9 cellular contexts compared by ENCODE assay signal in the genomic region with DNA sequence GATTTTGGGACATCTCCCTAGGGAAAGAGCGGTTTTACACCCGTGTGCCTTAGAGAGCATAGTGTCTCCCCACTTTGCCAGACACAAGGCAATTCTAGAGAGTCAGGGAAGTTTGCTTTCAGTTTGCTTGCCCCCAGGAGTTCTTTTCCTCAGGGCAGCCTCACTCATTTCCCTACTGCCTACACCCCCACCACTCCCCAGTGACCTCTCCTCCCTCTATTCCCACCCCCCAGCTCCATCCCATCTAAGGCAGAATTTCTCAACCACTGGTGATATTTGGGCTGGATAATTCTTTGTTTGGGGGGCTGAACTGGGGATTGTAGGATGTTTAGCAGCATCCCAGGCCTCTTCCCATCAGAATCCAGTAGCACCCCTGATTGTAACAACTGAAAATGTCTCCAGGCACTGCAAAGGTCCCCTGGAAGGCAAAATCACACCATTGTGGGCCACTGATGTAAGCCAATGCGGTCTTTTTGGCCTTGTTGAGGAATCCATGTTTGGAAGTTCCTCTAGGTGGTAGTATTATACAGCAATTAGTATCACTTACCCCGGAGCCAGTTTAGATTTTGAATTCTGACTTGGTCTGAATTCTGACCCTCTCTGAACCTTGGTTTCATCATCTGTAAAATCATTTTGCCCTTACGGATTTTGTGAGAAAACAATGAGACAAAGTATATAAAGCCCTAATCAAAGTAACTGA. TPM values are rescaled to one million over a fixed set of nuclear protein-coding genes. Genes with fewer than 3 reads are reported as not detected.
DNase-seq lines count a peak whose midpoint lies in the region; ATAC-seq, FAIRE-seq and TF ChIP-seq lines count a peak whose summit lies in the region.
"Had no signal": no experiment of that assay in that cellular context is flagged by ENCODE, and none has a peak within 500 bp of the region (broad histone marks: within the 10 kb centered on the region; RNA-seq: fewer than 3 reads in every experiment).

No MANE protein-coding gene starts in this region.

- RAD21 ChIA-PET in GM12878 (lab: Charles Lee; ENCODE audit: unreplicated experiment), result no interaction called here

- 12% methylated on average over 5 of the region's 5 CpGs for WGBS in GM12878 (ENCODE audit: insufficient coverage, insufficient replicate concordance, low lambda C conversion rate, missing lambda C conversion rate)

- no peak overlapping the region for H3K4me3 Mint-ChIP-seq in Caco-2 (ENCODE audit: unreplicated experiment)
- no peak overlapping the region for H3K4me3 Mint-ChIP-seq in activated T-helper 1 cell treated with anti-CD3 and anti-CD28 coated beads, Interleukin-12 subunit alpha, Interleukin-12 subunit beta, Interleukin-2, Interleukin-4 antibody, amounts not matched to agents 30 ng/mL and 10 ng/mL and 1 ng/mL, durations not matched to agents 14 hours and 24 hours and 36 hours
- H3K4me3 Mint-ChIP-seq: activated naive CD8-positive, alpha-beta T cell had no signal

- POLR2A ChIA-PET in Caco-2 (lab: Charles Lee), result no interaction called here
- POLR2A ChIA-PET in GM12878 (lab: Charles Lee), result no interaction called here

- peaks cover 3% of the 10 kb centered on the region; the same call in 1 of the 2 replicates for H3K27me3 ChIP-seq in Caco-2 (replicated peaks; ENCODE audit: control insufficient read depth, insufficient read depth, low read length)
- no peaks in the 10 kb centered on the region; a peak in 2 of 4 replicates for H3K27me3 ChIP-seq in GM12878 (replicated peaks in 1 of 2; ENCODE audit: control insufficient read depth in 2 of 2, insufficient read depth in 2 of 2, low read length in 1 of 2)

- H3K36me3 ChIP-seq in Caco-2 (ENCODE audit: control insufficient read depth, insufficient read depth, low read length), result no peaks in the 10 kb centered on the region
- H3K36me3 ChIP-seq in GM12878 (ENCODE audit: control insufficient read depth in 2 of 2, insufficient read depth in 2 of 2, low read length in 1 of 2), result no peaks in the 10 kb centered on the region

- H3K9me3 ChIP-seq in Caco-2 (no peaks in the 10 kb centered on the region), GM12878 (replicated peaks; ENCODE audit: control insufficient read depth, insufficient read depth, low read length) (no peaks in the 10 kb centered on the region)

- DNase-seq in Caco-2 (peak in 1 of 2 experiments; percentile 69), HS-27A (ENCODE audit: low read depth) (peak; percentile 3), GM12878 (ENCODE audit: low read depth, low spot score) (no peak), lung microvascular endothelial cell (ENCODE audit: low read depth in 2 of 2) (peak; percentile 2 to 5)
- no peak for DNase-seq in activated T-helper 1 cell treated with anti-CD3 and anti-CD28 coated beads, Interleukin-12 subunit alpha, Interleukin-12 subunit beta, Interleukin-2, Interleukin-4 antibody, amounts not matched to agents 30 ng/mL and 10 ng/mL and 1 ng/mL, durations not matched to agents 14 hours and 24 hours and 36 hours (ENCODE audit: low spot score)

- no peak for TF ChIP-seq EP300 in GM12878 (IDR thresholded peaks at IDR 0.05; ENCODE audit: borderline replicate concordance in 1 of 2, control insufficient read depth in 1 of 2, low read depth in 2 of 2, low read length in 2 of 2)

- intact Hi-C loops in Caco-2 (cut with micrococcal nuclease; ENCODE audit: unreplicated experiment), result loop anchor here (1.0 to 2.0 kb wide), 4 partner anchors 31 to 227 kb away; no protein-coding TSS in a partner anchor
- intact Hi-C loops in GM12878 (cut with micrococcal nuclease; ENCODE audit: unreplicated experiment), result loop anchor here (1.0 kb wide), 1 partner anchor 225 kb away; no protein-coding TSS in a partner anchor
- intact Hi-C loops in activated T-helper 1 cell treated with anti-CD3 and anti-CD28 coated beads, Interleukin-12 subunit alpha, Interleukin-12 subunit beta, Interleukin-2, Interleukin-4 antibody, amounts not matched to agents 30 ng/mL and 10 ng/mL and 1 ng/mL, durations not matched to agents 14 hours and 24 hours and 36 hours (cut with micrococcal nuclease), result loop anchor here (1.0 kb wide), 1 partner anchor 225 kb away; no protein-coding TSS in a partner anchor

- 0 out of 3 replicates have a peak, but pooled peaks have one; percentile 26 for ATAC-seq in GM12878
- no peak for ATAC-seq in HG03442 (IDR thresholded peaks at IDR 0.05; ENCODE audit: unreplicated experiment)
- ATAC-seq in GM18867 (IDR thresholded peaks at IDR 0.05; ENCODE audit: unreplicated experiment), result no peak
- no peak for ATAC-seq in GM21360 (IDR thresholded peaks at IDR 0.05; ENCODE audit: unreplicated experiment)

- H2AFZ ChIP-seq in GM12878 (ENCODE audit: control insufficient read depth, low read depth, low read length), result no peak overlapping the region

- peak; percentile 48 for TF ChIP-seq RAD21 in GM12878 (IDR thresholded peaks at IDR 0.05; ENCODE audit: insufficient read depth, low read depth, low read length)

- CTCF ChIA-PET in Caco-2 (lab: Charles Lee), result interaction anchor here (0.6 to 1.6 kb wide), 3 partner anchors 84 to 375 kb away, joined by 3 to 33 read pairs (median 3); a partner anchor contains a TSS
- CTCF ChIA-PET in GM12878 (lab: Yijun Ruan, JAX), result no interaction called here

- H3K4me1 Mint-ChIP-seq in Caco-2 (ENCODE audit: low read depth, unreplicated experiment), result no peaks in the 10 kb centered on the region
- no peaks in the 10 kb centered on the region for H3K4me1 Mint-ChIP-seq in activated T-helper 1 cell treated with anti-CD3 and anti-CD28 coated beads, Interleukin-12 subunit alpha, Interleukin-12 subunit beta, Interleukin-2, Interleukin-4 antibody, amounts not matched to agents 30 ng/mL and 10 ng/mL and 1 ng/mL, durations not matched to agents 14 hours and 24 hours and 36 hours (ENCODE audit: low read depth)

- H3K36me3 Mint-ChIP-seq in Caco-2 (ENCODE audit: insufficient read depth, unreplicated experiment), result no peaks in the 10 kb centered on the region
- no peaks in the 10 kb centered on the region for H3K36me3 Mint-ChIP-seq in activated T-helper 1 cell treated with anti-CD3 and anti-CD28 coated beads, Interleukin-12 subunit alpha, Interleukin-12 subunit beta, Interleukin-2, Interleukin-4 antibody, amounts not matched to agents 30 ng/mL and 10 ng/mL and 1 ng/mL, durations not matched to agents 14 hours and 24 hours and 36 hours (ENCODE audit: low read depth)
- H3K36me3 Mint-ChIP-seq: activated naive CD8-positive, alpha-beta T cell had no signal

- no peak overlapping the region for H3K4me3 ChIP-seq in Caco-2 (ENCODE audit: low read depth, low read length)
- H3K4me3 ChIP-seq in GM12878, result no peak overlapping the region

- H3K27me3 Mint-ChIP-seq in Caco-2 (ENCODE audit: insufficient read depth, unreplicated experiment), result peaks cover 35% of the 10 kb centered on the region
- peaks cover 21% of the 10 kb centered on the region for H3K27me3 Mint-ChIP-seq in activated T-helper 1 cell treated with anti-CD3 and anti-CD28 coated beads, Interleukin-12 subunit alpha, Interleukin-12 subunit beta, Interleukin-2, Interleukin-4 antibody, amounts not matched to agents 30 ng/mL and 10 ng/mL and 1 ng/mL, durations not matched to agents 14 hours and 24 hours and 36 hours (ENCODE audit: insufficient read depth)

- BruUV-seq in Caco-2 (replicated peaks; lab: Mats Ljungman, UMichigan) (no TSS peak), GM12878 (replicated peaks; lab: Mats Ljungman, UMichigan) (no TSS peak)

- TF ChIP-seq CTCF in Caco-2 (IDR thresholded peaks at IDR 0.05; ENCODE audit: insufficient read depth in 1 of 2, low read depth in 1 of 2, low read length in 1 of 2, severe bottlenecking in 1 of 2, unreplicated experiment in 1 of 2) (peak; percentile 66 to 88), GM12878 (IDR thresholded peaks at IDR 0.05 in 2 of 3, conservative IDR thresholded peaks at IDR 0.05 in 1 of 3; ENCODE audit: control insufficient read depth in 2 of 3, extremely low read depth in 1 of 3, insufficient read depth in 1 of 3, low read depth in 3 of 3, low read length in 3 of 3) (peak in 2 of 3 experiments; percentile 11 to 32; a peak in 2 of 6 replicates)

- no peaks in the 10 kb centered on the region for H4K20me1 ChIP-seq in GM12878 (ENCODE audit: control insufficient read depth, insufficient read depth)

- no peak for FAIRE-seq in GM12878 (lab: Jason Lieb, UNC)

- H3K9ac ChIP-seq in GM12878 (ENCODE audit: control insufficient read depth, insufficient read depth, low read length), result no peak overlapping the region

- H3K79me2 ChIP-seq in GM12878 (ENCODE audit: control insufficient read depth, insufficient read depth, low read length), result no peaks in the 10 kb centered on the region

- H3K4me1 ChIP-seq in Caco-2 (no peaks in the 10 kb centered on the region), GM12878 (ENCODE audit: control insufficient read depth, insufficient read depth, low read length) (no peaks in the 10 kb centered on the region)

- in situ Hi-C loops in GM12878 (cut with MboI), result no loop called here

- H3K27ac ChIP-seq in GM12878 (ENCODE audit: control insufficient read depth, insufficient read depth), result no peak overlapping the region

- no peak for TF ChIP-seq POLR2A in GM12878 (IDR thresholded peaks at IDR 0.05; ENCODE audit: low read depth, low read length)

- SMC1A ChIA-PET in GM12878 (lab: Charles Lee; ENCODE audit: uncharacterized antibody, unreplicated experiment), result no interaction called here

- H3K27ac Mint-ChIP-seq in Caco-2 (ENCODE audit: unreplicated experiment), result no peak overlapping the region
- no peak overlapping the region for H3K27ac Mint-ChIP-seq in activated T-helper 1 cell treated with anti-CD3 and anti-CD28 coated beads, Interleukin-12 subunit alpha, Interleukin-12 subunit beta, Interleukin-2, Interleukin-4 antibody, amounts not matched to agents 30 ng/mL and 10 ng/mL and 1 ng/mL, durations not matched to agents 14 hours and 24 hours and 36 hours
- H3K27ac Mint-ChIP-seq: activated naive CD8-positive, alpha-beta T cell had no signal

- H3K9me3 Mint-ChIP-seq in Caco-2 (ENCODE audit: unreplicated experiment), result peaks cover 10% of the 10 kb centered on the region
- H3K9me3 Mint-ChIP-seq in activated T-helper 1 cell treated with anti-CD3 and anti-CD28 coated beads, Interleukin-12 subunit alpha, Interleukin-12 subunit beta, Interleukin-2, Interleukin-4 antibody, amounts not matched to agents 30 ng/mL and 10 ng/mL and 1 ng/mL, durations not matched to agents 14 hours and 24 hours and 36 hours, result no peaks in the 10 kb centered on the region

- no peak overlapping the region for H3K4me2 ChIP-seq in GM12878 (ENCODE audit: control insufficient read depth, insufficient read depth)

RNA-seq across cellular contexts. Expression of a gene that starts 1.3 kb away (rescaled TPM):
- not detected in 2 replicates for total RNA-seq in Caco-2 (2022)
- total RNA-seq in GM12878 (2013; cell fraction: nucleolus; rRNA removed), result not detected in 2 replicates
- total RNA-seq in GM12878 (2014; rRNA removed), result not detected in 2 replicates
- not detected in 2 replicates for total RNA-seq in GM12878 (2014; rRNA removed; fragmentation: Illumina TruSeq; extraction: Trizol)
- not detected in 2 replicates for total RNA-seq in GM12878 (2021)
- not detected for polyA plus RNA-seq in GM12878 (2011; ENCODE audit: low read depth)
- not detected in 2 replicates for polyA plus RNA-seq in GM12878 (2011; rRNA removed)
- polyA plus RNA-seq in GM12878 (2011; cell fraction: cytosol; rRNA removed), result not detected in 2 replicates
- not detected in 2 replicates for polyA plus RNA-seq in GM12878 (2011; cell fraction: nucleus; rRNA removed)
- not detected in 2 replicates for polyA plus RNA-seq in GM12878 (2012)
- not detected in 2 replicates for polyA plus RNA-seq in GM12878 (2014; fragmentation: Illumina TruSeq; extraction: Trizol)
- polyA plus RNA-seq in GM12878 (2014; fragmentation: Nextera tagmentation; extraction: Ambion mirVana), result not detected
- polyA plus RNA-seq in GM12878 (2014; rRNA removed), result not detected in 2 replicates
- not detected for polyA plus RNA-seq in GM12878 (2016; fragmentation: Nextera tagmentation; extraction: Ambion mirVana)
- not detected in 2 replicates for polyA minus RNA-seq in GM12878 (2011; rRNA and poly(A)+ RNA removed)
- not detected in 2 replicates for polyA minus RNA-seq in GM12878 (2011; cell fraction: cytosol; rRNA and poly(A)+ RNA removed)
- not detected in 2 replicates for polyA minus RNA-seq in GM12878 (2011; cell fraction: nucleus; rRNA and poly(A)+ RNA removed)
- total RNA-seq in lung microvascular endothelial cell, result not detected in 2 replicates
- not detected in 2 replicates for total RNA-seq in activated T-helper 1 cell treated with anti-CD3 and anti-CD28 coated beads, Interleukin-12 subunit alpha, Interleukin-12 subunit beta, Interleukin-2, Interleukin-4 antibody, amounts not matched to agents 30 ng/mL and 10 ng/mL and 1 ng/mL, durations not matched to agents 14 hours and 24 hours and 36 hours

RNA-seq across cellular contexts. Expression of a gene that starts 6.6 kb away (rescaled TPM):
- not detected in 2 replicates for total RNA-seq in Caco-2 (2022)
- total RNA-seq in GM12878 (2013; cell fraction: nucleolus; rRNA removed), result not detected in 2 replicates
- total RNA-seq in GM12878 (2014; rRNA removed), result not detected in 2 replicates
- not detected in 2 replicates for total RNA-seq in GM12878 (2014; rRNA removed; fragmentation: Illumina TruSeq; extraction: Trizol)
- total RNA-seq in GM12878 (2021), result not detected in 2 replicates
- not detected for polyA plus RNA-seq in GM12878 (2011; ENCODE audit: low read depth)
- not detected in 2 replicates for polyA plus RNA-seq in GM12878 (2011; rRNA removed)
- polyA plus RNA-seq in GM12878 (2011; cell fraction: cytosol; rRNA removed), result not detected in 2 replicates
- polyA plus RNA-seq in GM12878 (2011; cell fraction: nucleus; rRNA removed), result not detected in 2 replicates
- polyA plus RNA-seq in GM12878 (2012), result not detected in 2 replicates
- polyA plus RNA-seq in GM12878 (2014; fragmentation: Illumina TruSeq; extraction: Trizol), result not detected in 2 replicates
- not detected for polyA plus RNA-seq in GM12878 (2014; fragmentation: Nextera tagmentation; extraction: Ambion mirVana)
- not detected in 2 replicates for polyA plus RNA-seq in GM12878 (2014; rRNA removed)
- not detected for polyA plus RNA-seq in GM12878 (2016; fragmentation: Nextera tagmentation; extraction: Ambion mirVana)
- not detected in 2 replicates for polyA minus RNA-seq in GM12878 (2011; rRNA and poly(A)+ RNA removed)
- not detected in 2 replicates for polyA minus RNA-seq in GM12878 (2011; cell fraction: cytosol; rRNA and poly(A)+ RNA removed)
- not detected in 2 replicates for polyA minus RNA-seq in GM12878 (2011; cell fraction: nucleus; rRNA and poly(A)+ RNA removed)
- not detected in 2 replicates for total RNA-seq in lung microvascular endothelial cell
- not detected in 2 replicates for total RNA-seq in activated T-helper 1 cell treated with anti-CD3 and anti-CD28 coated beads, Interleukin-12 subunit alpha, Interleukin-12 subunit beta, Interleukin-2, Interleukin-4 antibody, amounts not matched to agents 30 ng/mL and 10 ng/mL and 1 ng/mL, durations not matched to agents 14 hours and 24 hours and 36 hours

RNA-seq across cellular contexts. Expression of a gene that starts 30.5 kb away (rescaled TPM):
- total RNA-seq in Caco-2 (2022) (not detected in 2 replicates), GM12878 (2014; rRNA removed) (not detected in 2 replicates), GM12878 (2014; rRNA removed; fragmentation: Illumina TruSeq; extraction: Trizol) (not detected in 2 replicates), GM12878 (2021) (not detected in 2 replicates), lung microvascular endothelial cell (not detected in 2 replicates)
- total RNA-seq in GM12878 (2013; cell fraction: nucleolus; rRNA removed), result not detected in 2 replicates
- not detected for polyA plus RNA-seq in GM12878 (2011; ENCODE audit: low read depth)
- polyA plus RNA-seq in GM12878 (2011; rRNA removed) (not detected in 2 replicates), GM12878 (2014; fragmentation: Illumina TruSeq; extraction: Trizol) (not detected in 2 replicates), GM12878 (2014; fragmentation: Nextera tagmentation; extraction: Ambion mirVana) (not detected), GM12878 (2014; rRNA removed) (not detected in 2 replicates), GM12878 (2016; fragmentation: Nextera tagmentation; extraction: Ambion mirVana) (not detected)
- not detected in 2 replicates for polyA plus RNA-seq in GM12878 (2011; cell fraction: cytosol; rRNA removed)
- not detected in 2 replicates for polyA plus RNA-seq in GM12878 (2011; cell fraction: nucleus; rRNA removed)
- polyA plus RNA-seq in GM12878 (2012), result not detected in 2 replicates
- not detected in 2 replicates for polyA minus RNA-seq in GM12878 (2011; rRNA and poly(A)+ RNA removed)
- not detected in 2 replicates for polyA minus RNA-seq in GM12878 (2011; cell fraction: cytosol; rRNA and poly(A)+ RNA removed)
- polyA minus RNA-seq in GM12878 (2011; cell fraction: nucleus; rRNA and poly(A)+ RNA removed), result not detected in 2 replicates
- not detected in 2 replicates for total RNA-seq in activated T-helper 1 cell treated with anti-CD3 and anti-CD28 coated beads, Interleukin-12 subunit alpha, Interleukin-12 subunit beta, Interleukin-2, Interleukin-4 antibody, amounts not matched to agents 30 ng/mL and 10 ng/mL and 1 ng/mL, durations not matched to agents 14 hours and 24 hours and 36 hours

RNA-seq across cellular contexts. Expression of a gene that starts 33.2 kb away (rescaled TPM):
- not detected in 2 replicates for total RNA-seq in Caco-2 (2022)
- not detected in 2 replicates for total RNA-seq in GM12878 (2013; cell fraction: nucleolus; rRNA removed)
- not detected in 2 replicates for total RNA-seq in GM12878 (2014; rRNA removed)
- total RNA-seq in GM12878 (2014; rRNA removed; fragmentation: Illumina TruSeq; extraction: Trizol), result not detected in 2 replicates
- not detected in 2 replicates for total RNA-seq in GM12878 (2021)
- polyA plus RNA-seq in GM12878 (2011; ENCODE audit: low read depth), result not detected
- polyA plus RNA-seq in GM12878 (2011; rRNA removed), result not detected in 2 replicates
- not detected in 2 replicates for polyA plus RNA-seq in GM12878 (2011; cell fraction: cytosol; rRNA removed)
- not detected in 2 replicates for polyA plus RNA-seq in GM12878 (2011; cell fraction: nucleus; rRNA removed)
- polyA plus RNA-seq in GM12878 (2012), result not detected in 2 replicates
- not detected in 2 replicates for polyA plus RNA-seq in GM12878 (2014; fragmentation: Illumina TruSeq; extraction: Trizol)
- polyA plus RNA-seq in GM12878 (2014; fragmentation: Nextera tagmentation; extraction: Ambion mirVana), result not detected
- not detected in 2 replicates for polyA plus RNA-seq in GM12878 (2014; rRNA removed)
- polyA plus RNA-seq in GM12878 (2016; fragmentation: Nextera tagmentation; extraction: Ambion mirVana), result not detected
- polyA minus RNA-seq in GM12878 (2011; rRNA and poly(A)+ RNA removed), result not detected in 2 replicates
- polyA minus RNA-seq in GM12878 (2011; cell fraction: cytosol; rRNA and poly(A)+ RNA removed), result not detected in 2 replicates
- not detected in 2 replicates for polyA minus RNA-seq in GM12878 (2011; cell fraction: nucleus; rRNA and poly(A)+ RNA removed)
- not detected in 2 replicates for total RNA-seq in lung microvascular endothelial cell
- not detected in 2 replicates for total RNA-seq in activated T-helper 1 cell treated with anti-CD3 and anti-CD28 coated beads, Interleukin-12 subunit alpha, Interleukin-12 subunit beta, Interleukin-2, Interleukin-4 antibody, amounts not matched to agents 30 ng/mL and 10 ng/mL and 1 ng/mL, durations not matched to agents 14 hours and 24 hours and 36 hours

Comparison
In these comparisons a context has a peak if more than half of its experiments do, and no peak if none do; other contexts are left out.
1. DNase-seq: peak in HS-27A (single experiment) and lung microvascular endothelial cell (2 of 2); none in GM12878 (single experiment) and activated T-helper 1 cell treated with anti-CD3 and anti-CD28 coated beads, Interleukin-12 subunit alpha, Interleukin-12 subunit beta, Interleukin-2, Interleukin-4 antibody, amounts not matched to agents 30 ng/mL and 10 ng/mL and 1 ng/mL, durations not matched to agents 14 hours and 24 hours and 36 hours (single experiment).